ENCODE assay signal across 21 cellular contexts in genomic region chr1:86811128-86811527, GRCh38.
A peak's percentile ranks its signal among the peaks of the same experiment; 100 is the strongest.
DNase-seq lines count a peak whose midpoint lies in the region; ATAC-seq, FAIRE-seq and TF ChIP-seq lines count a peak whose summit lies in the region.
"Had no signal": no experiment of that assay in that cellular context is flagged by ENCODE, and none has a peak within 500 bp of the region (broad histone marks: within the 10 kb centered on the region; RNA-seq: fewer than 3 reads in every experiment).

No MANE protein-coding gene starts in this region.

- no peak for TF ChIP-seq EP300 in HepG2 (IDR thresholded peaks at IDR 0.05; ENCODE audit: low read depth in 2 of 2, low read length in 2 of 2)
- TF ChIP-seq EP300 in HepG2 (CRISPR knock-in tag; IDR thresholded peaks at IDR 0.05; ENCODE audit: borderline replicate concordance), result no peak

- H3K4me2 ChIP-seq in HepG2 (ENCODE audit: low read depth, low read length) (peak overlapping the region; percentile 39; the same call in 1 of the 2 replicates), neuronal stem cell (ENCODE audit: insufficient read depth, low read length, poor library complexity, severe bottlenecking) (no peak overlapping the region)
- H3K4me2 ChIP-seq: BLaER1 treated with 17β-estradiol and CSF1 and Interleukin-3, amounts not matched to agents 10 nM and 100 nM had no signal

- H3K9me3 ChIP-seq in ectodermal cell (ENCODE audit: control insufficient read depth, low read length) (no peaks in the 10 kb centered on the region), HepG2 (ENCODE audit: low read length) (no peaks in the 10 kb centered on the region), neuronal stem cell (replicated peaks in 1 of 2; ENCODE audit: control insufficient read depth in 2 of 2, insufficient read depth in 1 of 2, low read depth in 1 of 2, low read length in 2 of 2) (no peaks in the 10 kb centered on the region)

- no peak overlapping the region for H2BK12ac ChIP-seq in neuronal stem cell (ENCODE audit: low read length)

- ATAC-seq in WTC11 (peak; percentile 21; the same call in 1 of the 2 replicates), HepG2 (peak; percentile 77), HG03175 (IDR thresholded peaks at IDR 0.05; ENCODE audit: unreplicated experiment) (no peak), HG03521 (IDR thresholded peaks at IDR 0.05; ENCODE audit: unreplicated experiment) (no peak), HG02852 (IDR thresholded peaks at IDR 0.05; ENCODE audit: unreplicated experiment) (no peak)

- in situ Hi-C loops in HepG2 (cut with HindIII; ENCODE audit: extremely low pct_ligation_motif_present, low pct_unique_long_range_greater_than_20kb), result no loop called here

- H4K20me1 ChIP-seq in HepG2 (ENCODE audit: insufficient read depth, low read length), result no peaks in the 10 kb centered on the region
- H4K20me1 ChIP-seq: BLaER1 treated with 17β-estradiol and CSF1 and Interleukin-3, amounts not matched to agents 10 nM and 100 nM had no signal

- no peaks in the 10 kb centered on the region for H3K79me2 ChIP-seq in HepG2 (ENCODE audit: insufficient read depth, low read length)

- H3K4ac ChIP-seq in neuronal stem cell (ENCODE audit: low read length), result no peak overlapping the region

- no TSS peak for BruUV-seq in HepG2 (replicated peaks; lab: Mats Ljungman, UMichigan)

- peaks cover 27% of the 10 kb centered on the region for H3K4me1 Mint-ChIP-seq in WTC11
- H3K4me1 Mint-ChIP-seq: B cell; CD4-positive, CD25-positive, alpha-beta regulatory T cell; CD8-positive, alpha-beta memory T cell had no signal

- no peak overlapping the region for H3K18ac ChIP-seq in neuronal stem cell (ENCODE audit: low read length)

- no peaks in the 10 kb centered on the region for H3K36me3 ChIP-seq in ectodermal cell (ENCODE audit: control insufficient read depth, insufficient read depth, low read length)
- H3K36me3 ChIP-seq in HepG2 (replicated peaks in 1 of 2; ENCODE audit: control insufficient read depth in 1 of 2, insufficient read depth in 2 of 2, low read length in 2 of 2), result no peaks in the 10 kb centered on the region
- no peaks in the 10 kb centered on the region for H3K36me3 ChIP-seq in neuronal stem cell (replicated peaks in 1 of 2; ENCODE audit: control insufficient read depth in 2 of 2, insufficient read depth in 2 of 2, low read length in 2 of 2)
- H3K36me3 ChIP-seq: BLaER1 treated with 17β-estradiol and CSF1 and Interleukin-3, amounts not matched to agents 10 nM and 100 nM had no signal

- WGBS in ectodermal cell, 2 experiments, result 88 to 91% methylated on average over 4 of the region's 4 CpGs
- 67% methylated on average over 3 of the region's 4 CpGs for WGBS in HepG2 (ENCODE audit: low lambda C conversion rate)
- WGBS in neuronal stem cell (ENCODE audit: extremely low coverage in 2 of 2, insufficient read length in 2 of 2, insufficient replicate concordance in 1 of 2), 2 donors, result no CpG with 5 or more reads among the region's 4 CpGs

- DNase-seq in WTC11 (ENCODE audit: low spot score) (no peak), HepG2 (ENCODE audit: low spot score) (no peak), neuronal stem cell (ENCODE audit: low spot score) (no peak), NCI-H2081 (lab: John Stamatoyannopoulos, UW) (no peak)
- DNase-seq: CD4-positive, CD25-positive, alpha-beta regulatory T cell; CD8-positive, alpha-beta memory T cell; COR-L47; DMS 273 treated with DMSO at 0.1 percent for 48 hours; DMS53; DND-41; EL; HCEC 1CT had no signal

- no peak for TF ChIP-seq CTCF in WTC11 (IDR thresholded peaks at IDR 0.05)
- TF ChIP-seq CTCF in HepG2 (CRISPR knock-in tag; IDR thresholded peaks at IDR 0.05), result no peak

- H3K9ac ChIP-seq in HepG2 (ENCODE audit: insufficient read depth, low read depth, low read length) (no peak overlapping the region; the same call in 1 of the 2 replicates), neuronal stem cell (ENCODE audit: low read depth, low read length, poor library complexity) (no peak overlapping the region)
- H3K9ac ChIP-seq: BLaER1 treated with 17β-estradiol and CSF1 and Interleukin-3, amounts not matched to agents 10 nM and 100 nM had no signal

- no peak overlapping the region for H3K4me3 Mint-ChIP-seq in WTC11
- H3K4me3 Mint-ChIP-seq: B cell; CD4-positive, CD25-positive, alpha-beta regulatory T cell; CD8-positive, alpha-beta memory T cell had no signal

- H2BK120ac ChIP-seq in neuronal stem cell (ENCODE audit: low read depth, low read length), result no peak overlapping the region

- H3K4me3 ChIP-seq in ectodermal cell (ENCODE audit: insufficient read depth, low read depth, low read length) (no peak overlapping the region), HepG2 (replicated peaks in 1 of 3; ENCODE audit: insufficient read depth in 1 of 3, low read depth in 2 of 3, low read length in 3 of 3) (no peak overlapping the region; a peak in 1 of 6 replicates), neuronal stem cell (ENCODE audit: low read length in 2 of 2) (no peak overlapping the region)
- H3K4me3 ChIP-seq: BLaER1 treated with 17β-estradiol and CSF1 and Interleukin-3, amounts not matched to agents 10 nM and 100 nM had no signal

- no peak overlapping the region for H4K8ac ChIP-seq in neuronal stem cell (ENCODE audit: low read depth, low read length)

- H3K4me1 ChIP-seq in ectodermal cell (ENCODE audit: control insufficient read depth, insufficient read depth, low read length) (peaks cover 8% of the 10 kb centered on the region), HepG2 (ENCODE audit: insufficient read depth, low read length) (peaks cover 55% of the 10 kb centered on the region), neuronal stem cell (ENCODE audit: control insufficient read depth in 2 of 2, insufficient read depth in 1 of 2, low read depth in 1 of 2, low read length in 2 of 2) (peaks cover 0 to 1% of the 10 kb centered on the region in 2 donors)

- peaks cover 31% of the 10 kb centered on the region for H3K9me3 Mint-ChIP-seq in WTC11
- H3K9me3 Mint-ChIP-seq: CD8-positive, alpha-beta memory T cell had no signal

- H2AFZ ChIP-seq in HepG2 (ENCODE audit: low read length) (peak overlapping the region; percentile 67), neuronal stem cell (ENCODE audit: low read length) (peak overlapping the region; percentile 87)

- H3K14ac ChIP-seq in neuronal stem cell (ENCODE audit: low read length), result no peak overlapping the region

- CTCF ChIA-PET in WTC11 (lab: Charles Lee) (interaction anchor here (0.8 to 2.2 kb wide), 9 partner anchors 12 to 274 kb away, joined by 3 to 8 read pairs (median 4); partner anchors contain the start of gene SH3GLB1), HepG2 (lab: Yijun Ruan, JAX; ENCODE audit: low intra/inter-chr PET ratio, low total read pairs) (interaction anchor here (0.8 kb wide), 1 partner anchor 273 kb away, joined by 3 read pairs; no protein-coding TSS in a partner anchor)

- no peak for FAIRE-seq in HepG2 (lab: Jason Lieb, UNC)
- FAIRE-seq: GM12891, GM19239, H54 had no signal

- TF ChIP-seq RAD21 in HepG2 (CRISPR knock-in tag; IDR thresholded peaks at IDR 0.05), result no peak

- POLR2A ChIA-PET in WTC11 (lab: Charles Lee) (interaction anchor here (0.6 to 1.1 kb wide), 3 partner anchors 15 to 156 kb away, joined by 3 read pairs; no protein-coding TSS in a partner anchor), HepG2 (lab: Yijun Ruan, JAX) (interaction anchor here (0.9 to 1.5 kb wide), 8 partner anchors 10 to 103 kb away, joined by 3 to 7 read pairs (median 3); partner anchors contain the start of genes HS2ST1 and SELENOF)

- no peak overlapping the region for H3K27ac Mint-ChIP-seq in WTC11
- H3K27ac Mint-ChIP-seq: B cell; CD4-positive, CD25-positive, alpha-beta regulatory T cell; CD8-positive, alpha-beta memory T cell had no signal

- H3K27me3 Mint-ChIP-seq in WTC11 (ENCODE audit: low read depth), result peaks cover 6% of the 10 kb centered on the region

- no peak overlapping the region for H2BK5ac ChIP-seq in neuronal stem cell (ENCODE audit: low read length)

- intact Hi-C loops in HepG2 (cut with micrococcal nuclease; ENCODE audit: unreplicated experiment), result no loop called here

- H2AK5ac ChIP-seq in neuronal stem cell (ENCODE audit: low read depth, low read length), result no peak overlapping the region

- H3K79me1 ChIP-seq in neuronal stem cell (ENCODE audit: low read depth, low read length), result no peaks in the 10 kb centered on the region

- no peak overlapping the region for H3K23ac ChIP-seq in neuronal stem cell (ENCODE audit: low read depth, low read length, poor library complexity)

- H2BK15ac ChIP-seq in neuronal stem cell (ENCODE audit: low read length), result no peak overlapping the region

- no peaks in the 10 kb centered on the region for H3K27me3 ChIP-seq in ectodermal cell (ENCODE audit: control insufficient read depth, insufficient read depth, low read length, poor library complexity, severe bottlenecking)
- H3K27me3 ChIP-seq in HepG2 (ENCODE audit: control insufficient read depth in 1 of 2, insufficient read depth in 2 of 2, low read length in 2 of 2), result no peaks in the 10 kb centered on the region
- no peaks in the 10 kb centered on the region for H3K27me3 ChIP-seq in neuronal stem cell (ENCODE audit: control insufficient read depth in 3 of 3, insufficient read depth in 3 of 3, low read depth in 1 of 3, low read length in 3 of 3)
- H3K27me3 ChIP-seq: BLaER1 treated with 17β-estradiol and CSF1 and Interleukin-3, amounts not matched to agents 10 nM and 100 nM had no signal

- H3K36me3 Mint-ChIP-seq in WTC11, result peaks cover 18% of the 10 kb centered on the region
- H3K36me3 Mint-ChIP-seq: CD4-positive, CD25-positive, alpha-beta regulatory T cell had no signal

- no peak for TF ChIP-seq POLR2A in HepG2 (IDR thresholded peaks at IDR 0.05; ENCODE audit: insufficient read depth in 1 of 2, low read depth in 2 of 2, low read length in 2 of 2)

- no peak overlapping the region for H4K91ac ChIP-seq in neuronal stem cell (ENCODE audit: low read depth, low read length, poor library complexity)

- H3K27ac ChIP-seq in ectodermal cell (ENCODE audit: insufficient read depth, low read depth, low read length, poor library complexity, severe bottlenecking) (peak overlapping the region; percentile 36), HepG2 (ENCODE audit: extremely low read length, insufficient read depth, low read length) (peak overlapping the region; percentile 43), neuronal stem cell (replicated peaks; ENCODE audit: low read length) (no peak overlapping the region)
- H3K27ac ChIP-seq: BLaER1 treated with 17β-estradiol and CSF1 and Interleukin-3, amounts not matched to agents 10 nM and 100 nM had no signal

TF ChIP-seq in HepG2, 621 proteins besides CTCF, POLR2A, EP300 and RAD21:
- TF ChIP-seq HDAC1 (CRISPR knock-in tag; IDR thresholded peaks at IDR 0.05) (0 out of 2 replicates have a peak, but pooled peaks have one; percentile 13), NR2F2 (IDR thresholded peaks at IDR 0.05; ENCODE audit: borderline replicate concordance, low read depth) (no peak), ZNF543 (CRISPR knock-in tag; IDR thresholded peaks at IDR 0.05) (0 out of 2 replicates have a peak, but pooled peaks have one; percentile 25), GFI1 (CRISPR knock-in tag; IDR thresholded peaks at IDR 0.05; ENCODE audit: borderline replicate concordance) (0 out of 2 replicates have a peak, but pooled peaks have one; percentile 14)

Comparison
In these comparisons a context has a peak if more than half of its experiments do, and no peak if none do; other contexts are left out.
1. ATAC-seq: peak in WTC11 (single experiment) and HepG2 (single experiment); none in HG03175 (single experiment), HG03521 (single experiment) and HG02852 (single experiment).